Comparison of ENCODE assay signal across 20 cellular contexts in the genomic region with DNA sequence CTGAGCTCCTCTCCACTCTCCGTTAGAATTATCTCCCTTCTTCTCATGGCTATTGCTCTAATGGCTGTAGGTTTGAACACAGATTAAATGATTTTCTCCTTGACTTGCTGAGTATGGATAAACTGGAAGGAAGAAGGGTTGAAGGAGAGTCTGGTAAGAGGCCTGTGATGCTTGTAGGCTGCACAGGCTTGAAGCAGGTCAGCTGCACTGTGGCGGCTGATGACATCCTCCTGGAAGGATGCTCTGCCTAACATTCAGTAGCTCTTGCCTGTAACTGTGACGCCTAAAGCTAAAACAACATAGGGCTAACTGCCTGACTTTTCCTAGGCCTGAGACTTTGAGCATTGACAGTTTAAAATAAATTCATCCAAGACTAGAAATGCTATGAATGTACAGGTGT.
"Had no signal": no experiment of that assay in that cellular context is flagged by ENCODE, and none has a peak within 500 bp of the region (broad histone marks: within the 10 kb centered on the region; RNA-seq: fewer than 3 reads in every experiment).

No MANE protein-coding gene starts in this region.

- H3K27me3 ChIP-seq: dorsolateral prefrontal cortex, neural progenitor cell, pancreas, testis, tibial nerve had no signal

- H3K27ac ChIP-seq: coronary artery, dorsolateral prefrontal cortex, lower lobe of right lung, neural progenitor cell, pancreas, skin epidermis, testis, tibial nerve had no signal

- DNase-seq: central memory CD4-positive, alpha-beta T cell; dorsolateral prefrontal cortex; effector memory CD4-positive, alpha-beta T cell; foreskin melanocyte; head of caudate nucleus; islet precursor cell; lower lobe of right lung; natural killer cell; occipital lobe; pancreas; stimulated activated CD4-positive, alpha-beta T cell treated with anti-CD3 and anti-CD28 coated beads, Interleukin-2, amount 100 ng/mL, for 24 hours; stimulated activated CD4-positive, alpha-beta T cell treated with anti-CD3 and anti-CD28 coated beads, Interleukin-4, amount 100 ng/mL, for 4 hours; stimulated activated naive B cell treated with anti-CD40 and anti-IgM and Interleukin-4, amounts not matched to agents 10 μg/mL and 1 μg/mL and 100 μg/mL, for 72 hours; stimulated activated naive CD8-positive, alpha-beta T cell treated with anti-CD3 and anti-CD28 coated beads, Interleukin-15, amount 100 ng/mL, for 72 hours; testis had no signal

- H3K4me1 ChIP-seq: pancreas had no signal

- ATAC-seq: left lobe of liver; natural killer cell; pancreas; stimulated activated naive CD8-positive, alpha-beta T cell treated with anti-CD3 and anti-CD28 coated beads, Interleukin-15, amount 100 ng/mL, for 72 hours had no signal

- H3K9me3 ChIP-seq: lower lobe of right lung, pancreas, testis, tibial nerve had no signal

- H3K4me2 ChIP-seq: neural progenitor cell had no signal

- H3K4me3 ChIP-seq: coronary artery, lower lobe of right lung, neural progenitor cell, pancreas, skin epidermis, testis, tibial nerve had no signal

- H3K36me3 ChIP-seq: lower lobe of right lung, neural progenitor cell, pancreas, tibial nerve had no signal

- H2AFZ ChIP-seq: neural progenitor cell had no signal

- H3K9ac ChIP-seq: neural progenitor cell had no signal
